ENCODE assay signal across 5 cellular contexts in the genomic region with DNA sequence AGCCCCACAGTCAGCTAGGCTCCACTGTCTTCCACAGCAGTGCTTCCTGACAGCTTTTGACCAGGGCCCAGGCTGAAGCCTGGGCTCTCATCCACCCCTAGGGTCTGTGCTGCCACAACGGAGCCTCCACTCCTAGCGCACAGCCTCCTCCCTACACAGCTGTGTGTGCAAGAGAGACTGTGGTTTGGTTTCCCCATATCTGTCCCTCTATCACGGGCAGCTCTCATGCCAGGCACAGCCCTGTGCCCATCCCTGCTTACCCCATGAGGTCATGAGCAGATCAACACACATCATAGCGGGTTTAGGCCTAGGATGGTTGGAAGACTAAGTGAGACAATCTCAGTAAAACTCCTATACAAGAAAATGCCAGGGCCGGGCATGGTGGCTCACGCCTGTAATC.
"Had no signal": no experiment of that assay in that cellular context is flagged by ENCODE, and none has a peak within 500 bp of the region (broad histone marks: within the 10 kb centered on the region; RNA-seq: fewer than 3 reads in every experiment).

No MANE protein-coding gene starts in this region.

- DNase-seq: IMR-90, KBM-7 had no signal

- H3K4me3 ChIP-seq: K562 had no signal

- H3K27ac ChIP-seq: HL-60 had no signal

- ATAC-seq: HepG2, K562 had no signal
